17 cellular contexts compared by ENCODE assay signal in genomic region chr14:32449640-32450039, GRCh38.
"Had no signal": no experiment of that assay in that cellular context is flagged by ENCODE, and none has a peak within 500 bp of the region (broad histone marks: within the 10 kb centered on the region; RNA-seq: fewer than 3 reads in every experiment).

No MANE protein-coding gene starts in this region.

- H3K36me3 ChIP-seq: ascending aorta, breast epithelium, gastrocnemius medialis, left lung had no signal

- H3K27ac ChIP-seq: breast epithelium, gastrocnemius medialis, left lung, testis had no signal

- H3K9me3 ChIP-seq: ascending aorta, breast epithelium, gastrocnemius medialis, left lung, testis had no signal

- H3K4me3 ChIP-seq: ascending aorta, breast epithelium, gastrocnemius medialis, left lung, testis had no signal

- H3K27me3 ChIP-seq: ascending aorta, breast epithelium, gastrocnemius medialis, left lung, testis had no signal

- H3K4me1 ChIP-seq: breast epithelium, gastrocnemius medialis, left lung, testis had no signal

- DNase-seq: activated effector memory CD4-positive, alpha-beta T cell treated with anti-CD3 and anti-CD28 coated beads, Interleukin-2, amount 50 U/mL, for 16 hours; activated naive CD4-positive, alpha-beta T cell treated with anti-CD3 and anti-CD28 coated beads, Interleukin-2, amount 50 U/mL, for 16 hours; activated T-cell treated with anti-CD3 and anti-CD28 coated beads, Interleukin-2, amount 50 U/mL, for 72 hours; cerebellar nuclear complex; cortex of kidney; effector CD4-positive, alpha-beta T cell; gastrocnemius medialis; head of caudate nucleus; left lung; naive B cell; retina; stimulated activated CD4-positive, alpha-beta T cell treated with anti-CD3 and anti-CD28 coated beads, Interleukin-15, amount 100 ng/mL, for 24 hours; stimulated activated CD4-positive, alpha-beta T cell treated with anti-CD3 and anti-CD28 coated beads, Interleukin-2, amount 100 ng/mL, for 48 hours; testis had no signal

- ATAC-seq: activated CD4-positive, CD25-positive, alpha-beta regulatory T cell treated with anti-CD3 and anti-CD28 coated beads, Interleukin-2, amount 50 U/mL, for 24 hours; activated T-cell treated with anti-CD3 and anti-CD28 coated beads, Interleukin-2, amount 50 U/mL, for 72 hours; gastrocnemius medialis; left lung had no signal
